In genomic region chr12:109714141-109714912, GRCh38 we compare ENCODE assay signal across 8 cellular contexts. TPM values are rescaled to one million over a fixed set of nuclear protein-coding genes. Genes with fewer than 3 reads are reported as not detected.
DNase-seq lines count a peak whose midpoint lies in the region; ATAC-seq and TF ChIP-seq lines count a peak whose summit lies in the region.

No MANE protein-coding gene starts in this region.

- TF ChIP-seq CTCF in fibroblast of pulmonary artery (IDR thresholded peaks at IDR 0.05; ENCODE audit: low read length, missing control alignments) (no peak), neutrophil (IDR thresholded peaks at IDR 0.05) (no peak), thoracic aorta (IDR thresholded peaks at IDR 0.05) (no peak)

- H3K9me3 ChIP-seq in neutrophil (no peaks in the 10 kb centered on the region), thoracic aorta (no peaks in the 10 kb centered on the region)

- intact Hi-C loops in Right ventricle myocardium inferior (cut with DNase I), result loop anchor here (2.0 to 5.0 kb wide), 3 partner anchors 48 to 196 kb away; no protein-coding TSS in a partner anchor
- intact Hi-C loops in cardiac septum (cut with DNase I), result loop anchor here (2.0 to 5.0 kb wide), 2 partner anchors 62 to 117 kb away; no protein-coding TSS in a partner anchor

- peaks cover 97% of the 10 kb centered on the region for H3K27me3 ChIP-seq in neutrophil
- H3K27me3 ChIP-seq in thoracic aorta (replicated peaks; ENCODE audit: insufficient read depth), result no peaks in the 10 kb centered on the region

- ATAC-seq in Right ventricle myocardium inferior (peak; percentile 22), HG03135 (IDR thresholded peaks at IDR 0.05; ENCODE audit: unreplicated experiment) (peak; percentile 22), thoracic aorta (ENCODE audit: insufficient number of reproducible peaks, low FRiP score, low read depth) (peak; percentile 4)

- no peak overlapping the region for H3K27ac ChIP-seq in neutrophil
- H3K27ac ChIP-seq in thoracic aorta, result no peak overlapping the region

- H3K4me3 ChIP-seq in fibroblast of pulmonary artery (replicated peaks; ENCODE audit: low read depth, low read length), result peak overlapping the region; percentile 54
- peak overlapping the region; percentile 44 to 68 for H3K4me3 ChIP-seq in neutrophil (ENCODE audit: low read depth in 1 of 2, low read length in 1 of 2)
- H3K4me3 ChIP-seq in thoracic aorta, result peak overlapping the region; percentile 85

- H3K36me3 ChIP-seq in neutrophil (no peaks in the 10 kb centered on the region), thoracic aorta (no peaks in the 10 kb centered on the region)

- peak; percentile 79 for DNase-seq in Right ventricle myocardium inferior (ENCODE audit: missing footprints)
- no peak for DNase-seq in cardiac septum (ENCODE audit: low spot score)
- DNase-seq in NOMO-1 treated with DMSO at 0.1 percent for 48 hours (lab: John Stamatoyannopoulos, UW; ENCODE audit: unreplicated experiment), result peak; percentile 58
- DNase-seq in activated T-helper 1 cell treated with Interleukin-2 at 50 U/mL for 16 hours (ENCODE audit: low read depth), result peak; percentile 36
- DNase-seq in fibroblast of pulmonary artery (ENCODE audit: low read depth), result peak; percentile 42
- no peak for DNase-seq in thoracic aorta (ENCODE audit: low spot score)

- H3K4me1 ChIP-seq in neutrophil (ENCODE audit: control insufficient read depth in 1 of 2, insufficient read depth in 1 of 2, low read depth in 1 of 2, low read length in 1 of 2) (peaks cover 4 to 15% of the 10 kb centered on the region in 2 experiments), thoracic aorta (ENCODE audit: control insufficient read depth in 1 of 2, low read depth in 2 of 2) (peaks cover 0 to 4% of the 10 kb centered on the region in 2 donors)

RNA-seq across cellular contexts. Expression of gene FAM222A, which starts 0.7 kb away (rescaled TPM):
- total RNA-seq in Right ventricle myocardium inferior (27.4 TPM), cardiac septum (7.8 TPM), thoracic aorta (1 to 10 TPM in 1 of 2 donors, under 1 TPM in 1; 0.68 to 2.9 TPM)

Comparison
In these comparisons a context has a peak if more than half of its experiments do, and no peak if none do; other contexts are left out.
1. DNase-seq: peak in Right ventricle myocardium inferior (single experiment), NOMO-1 treated with DMSO at 0.1 percent for 48 hours (single experiment), activated T-helper 1 cell treated with Interleukin-2 at 50 U/mL for 16 hours (single experiment) and fibroblast of pulmonary artery (single experiment); none in cardiac septum (single experiment) and thoracic aorta (single experiment).
2. Peak in every context shown above with its lines, with median percentiles within 50 percentile points of each other: ATAC-seq and H3K4me3 ChIP-seq.